In genomic region chr2:112433480-112433879, GRCh38 we compare ENCODE assay signal across 7 cellular contexts. TPM values are rescaled to one million over a fixed set of nuclear protein-coding genes. Genes with fewer than 3 reads are reported as not detected.
A peak's percentile ranks its signal among the peaks of the same experiment; 100 is the strongest.
DNase-seq lines count a peak whose midpoint lies in the region; ATAC-seq and TF ChIP-seq lines count a peak whose summit lies in the region.
"Not testable (repeated sequence)": the region's sequence is repeated elsewhere in the genome, so short reads cannot be mapped to it uniquely, and the experiment has no call there.

Gene RGPD8 (minus strand): TSS chr2:112433645. CDS start chr2:112433453, 192 bp downstream.

- DNase-seq in NB4 (ENCODE audit: low read depth) (peak; percentile 73), left lung (peak; percentile 93 to 97), spleen (peak; percentile 98)
- DNase-seq in activated CD8-positive, alpha-beta memory T cell treated with anti-CD3 and anti-CD28 coated beads, Interleukin-2, amount 50 U/mL, for 48 hours = peak; percentile 86
- peak; percentile 86 for DNase-seq in effector CD4-positive, alpha-beta T cell

- not testable (repeated sequence) for H3K9me3 ChIP-seq in left lung, spleen

- H3K27me3 ChIP-seq in left lung; spleen (replicated peaks in 1 of 7): not testable (repeated sequence)

- ATAC-seq in GM18508 (IDR thresholded peaks at IDR 0.05; ENCODE audit: insufficient read depth, unreplicated experiment) (peak; percentile 81), HG02763 (IDR thresholded peaks at IDR 0.05; ENCODE audit: unreplicated experiment) (peak; percentile 98), left lung (peak; percentile 100)

- TF ChIP-seq POLR2A in NB4 (IDR thresholded peaks at IDR 0.05; ENCODE audit: extremely low read depth, insufficient read length); spleen (IDR thresholded peaks at IDR 0.05): not testable (repeated sequence)

- H3K4me3 ChIP-seq in NB4 (ENCODE audit: low read depth, low read length) = not testable (repeated sequence)
- H3K4me3 ChIP-seq in left lung (peak within 1 kb of the TSS; percentile 40 to 48), spleen (peak within 1 kb of the TSS; percentile 36 to 76 (median 56))

- intact Hi-C loops in left lung (cut with DNase I) = not testable (repeated sequence)
- intact Hi-C loops in spleen (cut with DNase I; ENCODE audit: low total_unique reads) = loop anchor here (10.0 kb wide), 1 partner anchor 309 kb away; no protein-coding TSS in a partner anchor

- not testable (repeated sequence) for H3K4me1 ChIP-seq in left lung
- H3K4me1 ChIP-seq in spleen = peaks cover 0 to 24% (median 12%) of the 10 kb centered on the region in 6 donors

- 0 to 1% (median 0%) methylated on average over 9 to 17 of the region's 26 CpGs for WGBS in spleen, 5 donors

- not testable (repeated sequence) for TF ChIP-seq CTCF in NB4 (IDR thresholded peaks at IDR 0.05; ENCODE audit: low read depth, low read length)
- TF ChIP-seq CTCF in left lung (IDR thresholded peaks at IDR 0.05) (peak; percentile 51 to 54), spleen (IDR thresholded peaks at IDR 0.05 in 8 of 11, conservative IDR thresholded peaks at IDR 0.05 in 3 of 11) (peak; percentile 29 to 90 (median 61))

- not testable (repeated sequence) for H3K36me3 ChIP-seq in left lung, spleen

- H3K27ac ChIP-seq in left lung = peak within 1 kb of the TSS; percentile 72 to 79
- H3K27ac ChIP-seq in spleen = peak within 1 kb of the TSS; percentile 55 to 90 (median 84)

RNA-seq across cellular contexts. Expression of gene RGPD8, which starts in this region (rescaled TPM):
- 10 to 100 TPM; 14.9 to 15.1 TPM for total RNA-seq in left lung
- total RNA-seq in spleen = 10 to 100 TPM; 11.1 to 35.4 (median 18.9) TPM
- 1 to 10 TPM in 1 of 3 donors, under 1 TPM in 2; 0.09 to 1.3 (median 0.49) TPM for polyA plus RNA-seq in spleen
